In genomic region chr3:12591997-12592715, GRCh38 we compare ENCODE assay signal across 22 cellular contexts. TPM values are rescaled to one million over a fixed set of nuclear protein-coding genes. Genes with fewer than 3 reads are reported as not detected.
DNase-seq lines count a peak whose midpoint lies in the region; ATAC-seq and TF ChIP-seq lines count a peak whose summit lies in the region.
"Had no signal": no experiment of that assay in that cellular context is flagged by ENCODE, and none has a peak within 500 bp of the region (broad histone marks: within the 10 kb centered on the region; RNA-seq: fewer than 3 reads in every experiment).

No MANE protein-coding gene starts in this region.

- intact Hi-C loops in activated CD8-positive, alpha-beta T cell treated with anti-CD3 and anti-CD28 coated beads for 36 hours (cut with micrococcal nuclease): no loop called here
- intact Hi-C loops in left ventricle myocardium inferior (cut with micrococcal nuclease): no loop called here
- intact Hi-C loops in CD14-positive monocyte (cut with micrococcal nuclease): no loop called here

- peaks cover 88% of the 10 kb centered on the region for H3K36me3 ChIP-seq in left ventricle myocardium inferior
- peaks cover 96% of the 10 kb centered on the region for H3K36me3 ChIP-seq in neutrophil

- H3K9me3 ChIP-seq in left ventricle myocardium inferior (replicated peaks) (no peaks in the 10 kb centered on the region), neutrophil (no peaks in the 10 kb centered on the region)
- H3K9me3 ChIP-seq: BE2C, esophagus muscularis mucosa had no signal

- no peak for ATAC-seq in activated CD8-positive, alpha-beta T cell treated with anti-CD3 and anti-CD28 coated beads for 36 hours
- no peak for ATAC-seq in activated CD8-positive, alpha-beta T cell treated with anti-CD3 and anti-CD28 coated beads, Interleukin-2, amount 10 ng/mL, durations not matched to agents 7 days and 5 days
- ATAC-seq in activated naive CD8-positive, alpha-beta T cell treated with anti-CD3 and anti-CD28 coated beads, Interleukin-2, amount 50 U/mL, for 24 hours: no peak
- ATAC-seq: activated CD8-positive, alpha-beta memory T cell treated with anti-CD3 and anti-CD28 coated beads, Interleukin-2, amount 10 ng/mL, durations not matched to agents 7 days and 5 days had no signal

- H3K27ac ChIP-seq in left ventricle myocardium inferior (replicated peaks): peak overlapping the region; percentile 79
- peak overlapping the region; percentile 81 for H3K27ac ChIP-seq in neutrophil

- H3K4me3 ChIP-seq in left ventricle myocardium inferior (no peak overlapping the region), neutrophil (ENCODE audit: low read depth in 1 of 2, low read length in 1 of 2) (no peak overlapping the region)
- H3K4me3 ChIP-seq: esophagus muscularis mucosa had no signal

- no peaks in the 10 kb centered on the region for H3K9me3 Mint-ChIP-seq in activated CD8-positive, alpha-beta T cell treated with anti-CD3 and anti-CD28 coated beads for 36 hours
- no peaks in the 10 kb centered on the region for H3K9me3 Mint-ChIP-seq in activated CD8-positive, alpha-beta T cell treated with anti-CD3 and anti-CD28 coated beads, Interleukin-2, amount 10 ng/mL, durations not matched to agents 7 days and 5 days (ENCODE audit: insufficient read depth)
- H3K9me3 Mint-ChIP-seq in activated naive CD8-positive, alpha-beta T cell treated with anti-CD3 and anti-CD28 coated beads, Interleukin-2, amount 50 U/mL, for 24 hours: no peaks in the 10 kb centered on the region
- H3K9me3 Mint-ChIP-seq in CD14-positive monocyte: peaks cover 0 to 1% (median 0%) of the 10 kb centered on the region in 7 donors

- H3K27ac Mint-ChIP-seq in activated CD8-positive, alpha-beta T cell treated with anti-CD3 and anti-CD28 coated beads for 36 hours: peak overlapping the region; percentile 34
- H3K27ac Mint-ChIP-seq in activated CD8-positive, alpha-beta T cell treated with anti-CD3 and anti-CD28 coated beads, Interleukin-2, amount 10 ng/mL, durations not matched to agents 7 days and 5 days: no peak overlapping the region
- peak overlapping the region; percentile 9 for H3K27ac Mint-ChIP-seq in activated naive CD8-positive, alpha-beta T cell treated with anti-CD3 and anti-CD28 coated beads, Interleukin-2, amount 50 U/mL, for 24 hours
- peak overlapping the region in 3 of 7 donors; percentile 16 to 70 (median 56) for H3K27ac Mint-ChIP-seq in CD14-positive monocyte
- H3K27ac Mint-ChIP-seq: activated CD8-positive, alpha-beta memory T cell treated with anti-CD3 and anti-CD28 coated beads, Interleukin-2, amount 10 ng/mL, durations not matched to agents 7 days and 5 days had no signal

- POLR2A ChIA-PET in activated CD8-positive, alpha-beta T cell treated with anti-CD3 and anti-CD28 coated beads for 36 hours (lab: Charles Lee): interaction anchor here (1.0 to 1.1 kb wide), 2 partner anchors 9 to 29 kb away, joined by 3 to 5 read pairs; no protein-coding TSS in a partner anchor
- POLR2A ChIA-PET in activated CD8-positive, alpha-beta T cell treated with anti-CD3 and anti-CD28 coated beads, Interleukin-2, amount 10 ng/mL, durations not matched to agents 7 days and 5 days (lab: Charles Lee): no interaction called here

- no peak overlapping the region for H3K4me3 Mint-ChIP-seq in activated CD8-positive, alpha-beta T cell treated with anti-CD3 and anti-CD28 coated beads for 36 hours
- H3K4me3 Mint-ChIP-seq in activated CD8-positive, alpha-beta T cell treated with anti-CD3 and anti-CD28 coated beads, Interleukin-2, amount 10 ng/mL, durations not matched to agents 7 days and 5 days: no peak overlapping the region
- H3K4me3 Mint-ChIP-seq in activated naive CD8-positive, alpha-beta T cell treated with anti-CD3 and anti-CD28 coated beads, Interleukin-2, amount 50 U/mL, for 24 hours: no peak overlapping the region
- no peak overlapping the region for H3K4me3 Mint-ChIP-seq in CD14-positive monocyte
- H3K4me3 Mint-ChIP-seq: activated CD8-positive, alpha-beta memory T cell treated with anti-CD3 and anti-CD28 coated beads, Interleukin-2, amount 10 ng/mL, durations not matched to agents 7 days and 5 days had no signal

- TF ChIP-seq CTCF in activated CD8-positive, alpha-beta T cell treated with anti-CD3 and anti-CD28 coated beads for 36 hours (IDR thresholded peaks at IDR 0.05): no peak
- TF ChIP-seq CTCF in left ventricle myocardium inferior (IDR thresholded peaks at IDR 0.05; ENCODE audit: borderline replicate concordance): no peak
- TF ChIP-seq CTCF in neutrophil (IDR thresholded peaks at IDR 0.05): no peak
- TF ChIP-seq CTCF in CD14-positive monocyte (IDR thresholded peaks at IDR 0.05): no peak

- H3K4me1 Mint-ChIP-seq in activated CD8-positive, alpha-beta T cell treated with anti-CD3 and anti-CD28 coated beads for 36 hours (ENCODE audit: low read depth): no peaks in the 10 kb centered on the region
- H3K4me1 Mint-ChIP-seq in activated CD8-positive, alpha-beta T cell treated with anti-CD3 and anti-CD28 coated beads, Interleukin-2, amount 10 ng/mL, durations not matched to agents 7 days and 5 days (ENCODE audit: low read depth): no peaks in the 10 kb centered on the region
- H3K4me1 Mint-ChIP-seq in activated naive CD8-positive, alpha-beta T cell treated with anti-CD3 and anti-CD28 coated beads, Interleukin-2, amount 50 U/mL, for 24 hours: no peaks in the 10 kb centered on the region
- peaks cover 18% of the 10 kb centered on the region for H3K4me1 Mint-ChIP-seq in CD14-positive monocyte
- H3K4me1 Mint-ChIP-seq: activated CD8-positive, alpha-beta memory T cell treated with anti-CD3 and anti-CD28 coated beads, Interleukin-2, amount 10 ng/mL, durations not matched to agents 7 days and 5 days had no signal

- DNase-seq in activated CD8-positive, alpha-beta T cell treated with anti-CD3 and anti-CD28 coated beads for 36 hours: no peak
- DNase-seq in activated CD8-positive, alpha-beta T cell treated with anti-CD3 and anti-CD28 coated beads, Interleukin-2, amount 10 ng/mL, durations not matched to agents 7 days and 5 days: no peak
- no peak for DNase-seq in activated naive CD8-positive, alpha-beta T cell treated with anti-CD3 and anti-CD28 coated beads, Interleukin-2, amount 50 U/mL, for 24 hours
- DNase-seq in left ventricle myocardium inferior (no peak), CD14-positive monocyte (ENCODE audit: low spot score) (no peak), NCI-H82 (lab: John Stamatoyannopoulos, UW) (no peak), dermis blood vessel endothelial cell (no peak)
- DNase-seq: 8988T; activated CD4-positive, alpha-beta T cell treated with anti-CD3 and anti-CD28 coated beads for 1 hour; activated CD8-positive, alpha-beta memory T cell treated with anti-CD3 and anti-CD28 coated beads, Interleukin-2, amount 10 ng/mL, durations not matched to agents 7 days and 5 days; activated gamma-delta T cell; BE2C; cerebellar nuclear complex; effector CD4-positive, alpha-beta T cell; HCEC 1CT; NCI-H1436; NCI-H526 treated with DMSO at 0.1 percent for 48 hours; retina; SW 1271 had no signal

- no peaks in the 10 kb centered on the region for H3K27me3 Mint-ChIP-seq in activated CD8-positive, alpha-beta T cell treated with anti-CD3 and anti-CD28 coated beads for 36 hours
- H3K27me3 Mint-ChIP-seq in activated CD8-positive, alpha-beta T cell treated with anti-CD3 and anti-CD28 coated beads, Interleukin-2, amount 10 ng/mL, durations not matched to agents 7 days and 5 days (ENCODE audit: low read depth): no peaks in the 10 kb centered on the region
- H3K27me3 Mint-ChIP-seq in activated naive CD8-positive, alpha-beta T cell treated with anti-CD3 and anti-CD28 coated beads, Interleukin-2, amount 50 U/mL, for 24 hours: no peaks in the 10 kb centered on the region
- H3K27me3 Mint-ChIP-seq in CD14-positive monocyte (ENCODE audit: low read depth in 3 of 3): no peaks in the 10 kb centered on the region
- H3K27me3 Mint-ChIP-seq: activated CD8-positive, alpha-beta memory T cell treated with anti-CD3 and anti-CD28 coated beads, Interleukin-2, amount 10 ng/mL, durations not matched to agents 7 days and 5 days had no signal

- H3K27me3 ChIP-seq in left ventricle myocardium inferior (ENCODE audit: low read depth): no peaks in the 10 kb centered on the region
- no peaks in the 10 kb centered on the region for H3K27me3 ChIP-seq in neutrophil
- H3K27me3 ChIP-seq: BE2C, esophagus muscularis mucosa had no signal

- peaks cover 80% of the 10 kb centered on the region for H3K4me1 ChIP-seq in left ventricle myocardium inferior
- peaks cover 22 to 24% of the 10 kb centered on the region in 2 experiments for H3K4me1 ChIP-seq in neutrophil (ENCODE audit: control insufficient read depth in 1 of 2, insufficient read depth in 1 of 2, low read depth in 1 of 2, low read length in 1 of 2)
- H3K4me1 ChIP-seq: BE2C had no signal

- H3K36me3 Mint-ChIP-seq in activated CD8-positive, alpha-beta T cell treated with anti-CD3 and anti-CD28 coated beads for 36 hours (ENCODE audit: low read depth): peaks cover 41% of the 10 kb centered on the region
- peaks cover 64% of the 10 kb centered on the region for H3K36me3 Mint-ChIP-seq in activated CD8-positive, alpha-beta T cell treated with anti-CD3 and anti-CD28 coated beads, Interleukin-2, amount 10 ng/mL, durations not matched to agents 7 days and 5 days (ENCODE audit: low read depth)
- H3K36me3 Mint-ChIP-seq in activated naive CD8-positive, alpha-beta T cell treated with anti-CD3 and anti-CD28 coated beads, Interleukin-2, amount 50 U/mL, for 24 hours (ENCODE audit: low read depth): peaks cover 58% of the 10 kb centered on the region
- H3K36me3 Mint-ChIP-seq in CD14-positive monocyte: peaks cover 76 to 88% of the 10 kb centered on the region in 2 donors

- CTCF ChIA-PET in activated CD8-positive, alpha-beta T cell treated with anti-CD3 and anti-CD28 coated beads for 36 hours (lab: Charles Lee): interaction anchor here (0.9 kb wide), 1 partner anchor 13 kb away, joined by 4 read pairs; no protein-coding TSS in a partner anchor
- CTCF ChIA-PET in activated CD8-positive, alpha-beta T cell treated with anti-CD3 and anti-CD28 coated beads, Interleukin-2, amount 10 ng/mL, durations not matched to agents 7 days and 5 days (lab: Charles Lee): no interaction called here

RNA-seq across cellular contexts. Expression of gene MKRN2, which starts 35.3 kb away (rescaled TPM):
- 10 to 100 TPM; 27.8 to 28.2 TPM for total RNA-seq in activated CD8-positive, alpha-beta T cell treated with anti-CD3 and anti-CD28 coated beads for 36 hours
- total RNA-seq in activated CD8-positive, alpha-beta T cell treated with anti-CD3 and anti-CD28 coated beads, Interleukin-2, amount 10 ng/mL, durations not matched to agents 7 days and 5 days: 10 to 100 TPM; 21.0 to 22.5 TPM
- total RNA-seq in left ventricle myocardium inferior (34.3 TPM), dermis blood vessel endothelial cell (40.5 and 43.4 TPM in 2 replicates)
- polyA plus RNA-seq in CD14-positive monocyte: 10 to 100 TPM; 29.6 to 30.9 TPM

RNA-seq across cellular contexts. Expression of gene MKRN2OS, which starts 46.9 kb away (rescaled TPM):
- total RNA-seq in activated CD8-positive, alpha-beta T cell treated with anti-CD3 and anti-CD28 coated beads for 36 hours: not detected
- total RNA-seq in activated CD8-positive, alpha-beta T cell treated with anti-CD3 and anti-CD28 coated beads, Interleukin-2, amount 10 ng/mL, durations not matched to agents 7 days and 5 days: not detected
- total RNA-seq in left ventricle myocardium inferior (1.8 TPM), dermis blood vessel endothelial cell (not detected in 2 replicates)
- polyA plus RNA-seq in CD14-positive monocyte: not detected
- total RNA-seq: activated CD8-positive, alpha-beta memory T cell treated with anti-CD3 and anti-CD28 coated beads, Interleukin-2, amount 10 ng/mL, durations not matched to agents 7 days and 5 days; esophagus muscularis mucosa; M059J had no signal
